Comparison of ENCODE assay signal across 26 cellular contexts in genomic region chr10:8392216-8392615, GRCh38.
DNase-seq lines count a peak whose midpoint lies in the region; ATAC-seq and TF ChIP-seq lines count a peak whose summit lies in the region.
"Had no signal": no experiment of that assay in that cellular context is flagged by ENCODE, and none has a peak within 500 bp of the region (broad histone marks: within the 10 kb centered on the region; RNA-seq: fewer than 3 reads in every experiment).

No MANE protein-coding gene starts in this region.

- H3K4me3 Mint-ChIP-seq in effector memory CD8-positive, alpha-beta T cell: no peak overlapping the region
- H3K4me3 Mint-ChIP-seq in activated T-helper 1 cell treated with anti-CD3 and anti-CD28 coated beads, Interleukin-12 subunit alpha, Interleukin-12 subunit beta, Interleukin-2, Interleukin-4 antibody, amounts not matched to agents 30 ng/mL and 10 ng/mL and 1 ng/mL, durations not matched to agents 14 hours and 24 hours and 36 hours: no peak overlapping the region
- H3K4me3 Mint-ChIP-seq: activated naive CD8-positive, alpha-beta T cell treated with anti-CD3 and anti-CD28 coated beads, Interleukin-2, amount 50 U/mL, for 24 hours; CD4-positive, alpha-beta T cell; neural crest cell; stimulated activated naive B cell treated with anti-CD40 and anti-IgM and Interleukin-4, amounts not matched to agents 10 μg/mL and 1 μg/mL and 100 μg/mL, for 72 hours; T-helper 1 cell treated with Interleukin-12 subunit alpha and Interleukin-12 subunit beta and Interleukin-4 antibody, amounts not matched to agents 30 μg/mL and 1 μg/mL, for 36 hours had no signal

- H3K27me3 Mint-ChIP-seq in effector memory CD8-positive, alpha-beta T cell: no peaks in the 10 kb centered on the region
- peaks cover 13% of the 10 kb centered on the region for H3K27me3 Mint-ChIP-seq in activated T-helper 1 cell treated with anti-CD3 and anti-CD28 coated beads, Interleukin-12 subunit alpha, Interleukin-12 subunit beta, Interleukin-2, Interleukin-4 antibody, amounts not matched to agents 30 ng/mL and 10 ng/mL and 1 ng/mL, durations not matched to agents 14 hours and 24 hours and 36 hours (ENCODE audit: insufficient read depth)
- H3K27me3 Mint-ChIP-seq: CD4-positive, alpha-beta T cell had no signal

- H3K9me3 Mint-ChIP-seq in effector memory CD8-positive, alpha-beta T cell: no peaks in the 10 kb centered on the region
- H3K9me3 Mint-ChIP-seq in activated T-helper 1 cell treated with anti-CD3 and anti-CD28 coated beads, Interleukin-12 subunit alpha, Interleukin-12 subunit beta, Interleukin-2, Interleukin-4 antibody, amounts not matched to agents 30 ng/mL and 10 ng/mL and 1 ng/mL, durations not matched to agents 14 hours and 24 hours and 36 hours: peaks cover 3% of the 10 kb centered on the region
- H3K9me3 Mint-ChIP-seq: CD4-positive, alpha-beta T cell; T-helper 1 cell treated with Interleukin-12 subunit alpha and Interleukin-12 subunit beta and Interleukin-4 antibody, amounts not matched to agents 30 μg/mL and 1 μg/mL, for 36 hours had no signal

- peaks cover 2% of the 10 kb centered on the region for H3K36me3 Mint-ChIP-seq in effector memory CD8-positive, alpha-beta T cell (ENCODE audit: insufficient read depth)
- no peaks in the 10 kb centered on the region for H3K36me3 Mint-ChIP-seq in activated T-helper 1 cell treated with anti-CD3 and anti-CD28 coated beads, Interleukin-12 subunit alpha, Interleukin-12 subunit beta, Interleukin-2, Interleukin-4 antibody, amounts not matched to agents 30 ng/mL and 10 ng/mL and 1 ng/mL, durations not matched to agents 14 hours and 24 hours and 36 hours (ENCODE audit: low read depth)
- H3K36me3 Mint-ChIP-seq: stimulated activated naive B cell treated with anti-CD40 and anti-IgM and Interleukin-4, amounts not matched to agents 10 μg/mL and 1 μg/mL and 100 μg/mL, for 72 hours had no signal

- no peak overlapping the region for H3K27ac Mint-ChIP-seq in effector memory CD8-positive, alpha-beta T cell
- H3K27ac Mint-ChIP-seq in activated T-helper 1 cell treated with anti-CD3 and anti-CD28 coated beads, Interleukin-12 subunit alpha, Interleukin-12 subunit beta, Interleukin-2, Interleukin-4 antibody, amounts not matched to agents 30 ng/mL and 10 ng/mL and 1 ng/mL, durations not matched to agents 14 hours and 24 hours and 36 hours: no peak overlapping the region
- H3K27ac Mint-ChIP-seq: activated naive CD8-positive, alpha-beta T cell treated with anti-CD3 and anti-CD28 coated beads, Interleukin-2, amount 50 U/mL, for 24 hours; CD4-positive, alpha-beta T cell; progenitor cell of endocrine pancreas; stimulated activated naive B cell treated with anti-CD40 and anti-IgM and Interleukin-4, amounts not matched to agents 10 μg/mL and 1 μg/mL and 100 μg/mL, for 72 hours; T-helper 1 cell treated with Interleukin-12 subunit alpha and Interleukin-12 subunit beta and Interleukin-4 antibody, amounts not matched to agents 30 μg/mL and 1 μg/mL, for 36 hours had no signal

- H3K4me3 ChIP-seq in cardiac fibroblast (replicated peaks in 1 of 2; ENCODE audit: low read depth in 2 of 2, low read length in 2 of 2): no peak overlapping the region
- H3K4me3 ChIP-seq: cardiac muscle cell, HAP-1, thoracic aorta had no signal

- TF ChIP-seq CTCF in cardiac fibroblast (IDR thresholded peaks at IDR 0.05; ENCODE audit: low read depth, low read length): no peak

- in situ Hi-C loops in KBM-7 (cut with MboI; ENCODE audit: low pct_unique_long_range_greater_than_20kb, low sequenced_read_pairs): no loop called here

- DNase-seq in EH (ENCODE audit: low read depth) (peak; percentile 77), NCI-H226 (peak; percentile 39), cardiac fibroblast (ENCODE audit: low read depth in 2 of 2) (peak; percentile 32 to 90), kidney tubule cell (ENCODE audit: low spot score) (peak; percentile 61), Right ventricle myocardium inferior (ENCODE audit: missing footprints) (no peak), KBM-7 (no peak)
- DNase-seq in effector memory CD8-positive, alpha-beta T cell: no peak
- no peak for DNase-seq in activated T-helper 1 cell treated with anti-CD3 and anti-CD28 coated beads, Interleukin-12 subunit alpha, Interleukin-12 subunit beta, Interleukin-2, Interleukin-4 antibody, amounts not matched to agents 30 ng/mL and 10 ng/mL and 1 ng/mL, durations not matched to agents 14 hours and 24 hours and 36 hours (ENCODE audit: low spot score)
- DNase-seq: activated CD4-positive, alpha-beta T cell treated with anti-CD3 and anti-CD28 coated beads, Interleukin-2, amount 50 U/mL, for 1 hour; activated CD8-positive, alpha-beta memory T cell treated with anti-CD3 and anti-CD28 coated beads, Interleukin-2, amount 50 U/mL, for 4 hours; activated naive CD8-positive, alpha-beta T cell treated with anti-CD3 and anti-CD28 coated beads, Interleukin-2, amount 50 U/mL, for 24 hours; CD4-positive, alpha-beta T cell; DMS53; left ventricle myocardium superior; NCI-H1436; NCI-H2171; NCI-H526 treated with DMSO at 0.1 percent for 48 hours; SHP77 treated with DMSO at 0.1 percent for 48 hours; stimulated activated CD4-positive, alpha-beta T cell treated with anti-CD3 and anti-CD28 coated beads, Interleukin-2, amount 100 ng/mL, for 24 hours; stimulated activated naive B cell treated with anti-CD40 and anti-IgM and Interleukin-4, amounts not matched to agents 10 μg/mL and 1 μg/mL and 100 μg/mL, for 72 hours had no signal

- ATAC-seq in effector memory CD8-positive, alpha-beta T cell (replicated peaks): no peak
- no peak for ATAC-seq in Right ventricle myocardium inferior
- ATAC-seq: activated naive CD8-positive, alpha-beta T cell treated with anti-CD3 and anti-CD28 coated beads, Interleukin-2, amount 50 U/mL, for 24 hours; left ventricle myocardium superior; stimulated activated naive B cell treated with anti-CD40 and anti-IgM and Interleukin-4, amounts not matched to agents 10 μg/mL and 1 μg/mL and 100 μg/mL, for 72 hours had no signal

- peaks cover 4% of the 10 kb centered on the region in 2 donors for H3K4me1 Mint-ChIP-seq in effector memory CD8-positive, alpha-beta T cell (ENCODE audit: low read depth in 2 of 2)
- H3K4me1 Mint-ChIP-seq in activated T-helper 1 cell treated with anti-CD3 and anti-CD28 coated beads, Interleukin-12 subunit alpha, Interleukin-12 subunit beta, Interleukin-2, Interleukin-4 antibody, amounts not matched to agents 30 ng/mL and 10 ng/mL and 1 ng/mL, durations not matched to agents 14 hours and 24 hours and 36 hours (ENCODE audit: low read depth): peaks cover 12% of the 10 kb centered on the region
- H3K4me1 Mint-ChIP-seq: neural crest cell had no signal

- intact Hi-C loops in Right ventricle myocardium inferior (cut with DNase I): no loop called here
- intact Hi-C loops in activated T-helper 1 cell treated with anti-CD3 and anti-CD28 coated beads, Interleukin-12 subunit alpha, Interleukin-12 subunit beta, Interleukin-2, Interleukin-4 antibody, amounts not matched to agents 30 ng/mL and 10 ng/mL and 1 ng/mL, durations not matched to agents 14 hours and 24 hours and 36 hours (cut with micrococcal nuclease): no loop called here

Comparison
In these comparisons a context has a peak if more than half of its experiments do, and no peak if none do; other contexts are left out.
1. DNase-seq: peak in EH (single experiment), NCI-H226 (single experiment), cardiac fibroblast (2 of 2) and kidney tubule cell (single experiment); none in effector memory CD8-positive, alpha-beta T cell (0 of 3), Right ventricle myocardium inferior (single experiment), KBM-7 (single experiment) and activated T-helper 1 cell treated with anti-CD3 and anti-CD28 coated beads, Interleukin-12 subunit alpha, Interleukin-12 subunit beta, Interleukin-2, Interleukin-4 antibody, amounts not matched to agents 30 ng/mL and 10 ng/mL and 1 ng/mL, durations not matched to agents 14 hours and 24 hours and 36 hours (single experiment).